Comparison of ENCODE assay signal across 24 cellular contexts in the genomic region with DNA sequence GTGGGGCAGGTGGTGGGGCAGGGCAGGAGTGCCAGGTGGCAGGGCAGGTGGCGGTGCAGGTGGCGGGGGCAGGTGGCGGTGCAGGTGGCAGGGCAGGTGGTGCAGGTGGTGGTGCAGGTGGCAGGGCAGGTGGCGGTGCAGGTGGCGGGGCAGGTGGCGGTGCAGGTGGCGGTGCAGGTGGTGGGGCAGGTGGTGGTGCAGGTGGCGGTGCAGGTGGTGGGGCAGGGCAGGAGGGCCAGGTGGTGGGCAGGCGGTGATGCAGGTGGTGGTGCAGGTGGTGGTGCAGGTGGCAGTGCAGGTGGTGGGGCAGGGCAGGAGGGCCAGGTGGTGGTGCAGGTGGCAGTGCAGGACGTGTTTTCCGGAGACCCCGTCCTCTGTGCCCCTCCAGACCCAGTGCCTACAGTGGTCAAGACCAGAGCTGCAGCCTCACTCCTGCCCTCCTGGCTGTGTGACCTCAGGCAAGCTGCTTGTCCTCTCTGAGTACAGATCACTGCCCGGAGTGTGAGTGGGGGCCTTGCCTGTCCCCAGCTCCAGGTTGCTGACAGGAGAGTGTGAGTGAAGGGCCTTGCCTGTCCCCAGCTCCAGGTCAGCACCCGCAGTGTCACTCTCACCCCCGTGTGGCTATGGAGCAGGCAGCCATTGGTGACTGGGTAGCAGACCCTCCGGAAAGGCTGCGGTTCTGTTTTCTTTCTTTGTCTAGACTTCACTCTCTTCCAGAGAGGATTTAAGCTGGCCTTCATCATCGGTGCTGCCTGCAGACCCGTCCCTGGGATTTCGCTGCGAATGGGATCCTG. TPM values are rescaled to one million over a fixed set of nuclear protein-coding genes. Genes with fewer than 3 reads are reported as not detected.
DNase-seq lines count a peak whose midpoint lies in the region; ATAC-seq, FAIRE-seq and TF ChIP-seq lines count a peak whose summit lies in the region.
"Had no signal": no experiment of that assay in that cellular context is flagged by ENCODE, and none has a peak within 500 bp of the region (broad histone marks: within the 10 kb centered on the region; RNA-seq: fewer than 3 reads in every experiment).

No MANE protein-coding gene starts in this region.

- H3K36me3 Mint-ChIP-seq in astrocyte (ENCODE audit: low read depth, unreplicated experiment) (no peaks in the 10 kb centered on the region), nephron progenitor cell (ENCODE audit: low read depth) (no peaks in the 10 kb centered on the region)
- H3K36me3 Mint-ChIP-seq: CD8-positive, alpha-beta memory T cell; mesothelial cell of epicardium; naive thymus-derived CD4-positive, alpha-beta T cell had no signal

- intact Hi-C loops in HepG2 (cut with micrococcal nuclease; ENCODE audit: unreplicated experiment) (no loop called here), right lobe of liver (cut with DNase I) (no loop called here)

- H3K36me3 ChIP-seq in HepG2 (replicated peaks in 1 of 2; ENCODE audit: control insufficient read depth in 1 of 2, insufficient read depth in 2 of 2, low read length in 2 of 2) (no peaks in the 10 kb centered on the region), right lobe of liver (no peaks in the 10 kb centered on the region), astrocyte (ENCODE audit: insufficient read depth, low read length) (no peaks in the 10 kb centered on the region)
- H3K36me3 ChIP-seq: left lung, spleen had no signal

- peaks cover 14% of the 10 kb centered on the region for H3K4me1 ChIP-seq in HepG2 (ENCODE audit: insufficient read depth, low read length)
- no peaks in the 10 kb centered on the region for H3K4me1 ChIP-seq in right lobe of liver
- peaks cover 5% of the 10 kb centered on the region for H3K4me1 ChIP-seq in astrocyte (ENCODE audit: insufficient read depth, low read length)
- H3K4me1 ChIP-seq: left lung, parathyroid adenoma had no signal

- TF ChIP-seq POLR2A in HepG2 (IDR thresholded peaks at IDR 0.05; ENCODE audit: insufficient read depth in 1 of 2, low read depth in 2 of 2, low read length in 2 of 2) (no peak), right lobe of liver (IDR thresholded peaks at IDR 0.05) (no peak)

- no peak for TF ChIP-seq RAD21 in HepG2 (CRISPR knock-in tag; IDR thresholded peaks at IDR 0.05)

- H3K4me3 Mint-ChIP-seq in astrocyte (ENCODE audit: unreplicated experiment) (no peak overlapping the region), nephron progenitor cell (peak overlapping the region; percentile 7)
- H3K4me3 Mint-ChIP-seq: CD8-positive, alpha-beta memory T cell; mesothelial cell of epicardium; naive thymus-derived CD4-positive, alpha-beta T cell had no signal

- H3K9me3 Mint-ChIP-seq in astrocyte (ENCODE audit: unreplicated experiment): no peaks in the 10 kb centered on the region
- H3K9me3 Mint-ChIP-seq in nephron progenitor cell: no peaks in the 10 kb centered on the region
- H3K9me3 Mint-ChIP-seq: CD8-positive, alpha-beta memory T cell; mesothelial cell of epicardium; naive thymus-derived CD4-positive, alpha-beta T cell had no signal

- H3K9me3 ChIP-seq in HepG2 (ENCODE audit: low read length): no peaks in the 10 kb centered on the region
- no peaks in the 10 kb centered on the region for H3K9me3 ChIP-seq in right lobe of liver
- peaks cover 3% of the 10 kb centered on the region for H3K9me3 ChIP-seq in astrocyte (ENCODE audit: insufficient read depth, low read depth, low read length)

- no peak for TF ChIP-seq EP300 in HepG2 (IDR thresholded peaks at IDR 0.05; ENCODE audit: low read depth in 2 of 2, low read length in 2 of 2)
- TF ChIP-seq EP300 in HepG2 (CRISPR knock-in tag; IDR thresholded peaks at IDR 0.05; ENCODE audit: borderline replicate concordance): no peak

- no TSS peak for BruUV-seq in HepG2 (replicated peaks; lab: Mats Ljungman, UMichigan)

- CTCF ChIA-PET in HepG2 (lab: Yijun Ruan, JAX; ENCODE audit: low intra/inter-chr PET ratio, low total read pairs): no interaction called here

- H3K4me2 ChIP-seq in HepG2 (ENCODE audit: low read depth, low read length) (no peak overlapping the region), astrocyte (ENCODE audit: low read length) (peak overlapping the region; percentile 54)

- no peak overlapping the region for H3K9ac ChIP-seq in HepG2 (ENCODE audit: insufficient read depth, low read depth, low read length)
- H3K9ac ChIP-seq in astrocyte (ENCODE audit: low read length): no peak overlapping the region
- H3K9ac ChIP-seq: parathyroid adenoma had no signal

- ATAC-seq in HepG2: no peak; the same call in 2 of the 3 replicates
- ATAC-seq in right lobe of liver: no peak
- ATAC-seq in HG03354 (IDR thresholded peaks at IDR 0.05; ENCODE audit: poor library complexity, severe bottlenecking, unreplicated experiment): no peak
- no peak for ATAC-seq in HG03378 (IDR thresholded peaks at IDR 0.05; ENCODE audit: unreplicated experiment)
- ATAC-seq in HG03095 (IDR thresholded peaks at IDR 0.05; ENCODE audit: unreplicated experiment): no peak
- ATAC-seq: left lung; naive thymus-derived CD4-positive, alpha-beta T cell had no signal

- POLR2A ChIA-PET in HepG2 (lab: Yijun Ruan, JAX): interaction anchor here (2.0 kb wide), 1 partner anchor 38 kb away, joined by 19 read pairs; no protein-coding TSS in a partner anchor

- H2AFZ ChIP-seq in HepG2 (ENCODE audit: low read length): no peak overlapping the region
- H2AFZ ChIP-seq in astrocyte (ENCODE audit: low read depth, low read length): peak overlapping the region; percentile 4
- H2AFZ ChIP-seq: parathyroid adenoma had no signal

- no peaks in the 10 kb centered on the region for H3K79me2 ChIP-seq in HepG2 (ENCODE audit: insufficient read depth, low read length)
- no peaks in the 10 kb centered on the region for H3K79me2 ChIP-seq in astrocyte (ENCODE audit: insufficient read depth, low read length)
- H3K79me2 ChIP-seq: parathyroid adenoma had no signal

- no peaks in the 10 kb centered on the region for H4K20me1 ChIP-seq in HepG2 (ENCODE audit: insufficient read depth, low read length)
- no peaks in the 10 kb centered on the region for H4K20me1 ChIP-seq in astrocyte (ENCODE audit: insufficient read depth, low read length)

- in situ Hi-C loops in HepG2 (cut with HindIII; ENCODE audit: extremely low pct_ligation_motif_present, low pct_unique_long_range_greater_than_20kb): no loop called here

- 67% methylated on average over 20 of the region's 21 CpGs for WGBS in HepG2 (ENCODE audit: low lambda C conversion rate)
- WGBS in right lobe of liver (ENCODE audit: insufficient coverage, low coverage, low lambda C conversion rate, missing lambda C conversion rate): 70% methylated on average over 13 of the region's 21 CpGs

- H3K27me3 Mint-ChIP-seq in astrocyte (ENCODE audit: low read depth, unreplicated experiment): peaks cover 54% of the 10 kb centered on the region
- peaks cover 72% of the 10 kb centered on the region for H3K27me3 Mint-ChIP-seq in nephron progenitor cell (ENCODE audit: low read depth, poor library complexity)

- DNase-seq in HepG2 (ENCODE audit: low spot score): no peak
- DNase-seq in right lobe of liver: no peak
- no peak for DNase-seq in astrocyte (ENCODE audit: low read depth)
- DNase-seq in nephron progenitor cell: no peak
- no peak for DNase-seq in frontal cortex (ENCODE audit: low spot score in 2 of 2)
- DNase-seq: activated CD4-positive, alpha-beta T cell treated with anti-CD3 and anti-CD28 coated beads for 4 hours; activated CD8-positive, alpha-beta memory T cell treated with anti-CD3 and anti-CD28 coated beads for 24 hours; activated gamma-delta T cell; CD8-positive, alpha-beta memory T cell; DMS 273 treated with DMSO at 0.1 percent for 48 hours; left lung; naive thymus-derived CD4-positive, alpha-beta T cell; NCI-H2029 treated with DMSO at 0.1 percent for 48 hours; NCI-H226; OCI-M1; Right ventricle myocardium superior; spleen; stimulated activated CD4-positive, alpha-beta T cell treated with anti-CD3 and anti-CD28 coated beads, Interleukin-2, amount 100 ng/mL, for 48 hours had no signal

- H3K4me1 Mint-ChIP-seq in astrocyte (ENCODE audit: low read depth, unreplicated experiment): peaks cover 3% of the 10 kb centered on the region
- peaks cover 16% of the 10 kb centered on the region for H3K4me1 Mint-ChIP-seq in nephron progenitor cell
- H3K4me1 Mint-ChIP-seq: mesothelial cell of epicardium had no signal

- H3K27ac ChIP-seq in HepG2 (ENCODE audit: extremely low read length, insufficient read depth, low read length): no peak overlapping the region
- no peak overlapping the region for H3K27ac ChIP-seq in right lobe of liver
- H3K27ac ChIP-seq in astrocyte (ENCODE audit: low read depth, low read length): no peak overlapping the region
- H3K27ac ChIP-seq: left lung, parathyroid adenoma, spleen had no signal

- TF ChIP-seq CTCF in HepG2 (CRISPR knock-in tag; IDR thresholded peaks at IDR 0.05): no peak
- TF ChIP-seq CTCF in right lobe of liver (IDR thresholded peaks at IDR 0.05): no peak
- TF ChIP-seq CTCF in astrocyte (IDR thresholded peaks at IDR 0.05; ENCODE audit: insufficient read depth, low read depth, low read length): no peak
- no peak for TF ChIP-seq CTCF in nephron progenitor cell (IDR thresholded peaks at IDR 0.05)

- H3K27ac Mint-ChIP-seq in astrocyte (ENCODE audit: unreplicated experiment) (no peak overlapping the region), nephron progenitor cell (no peak overlapping the region)
- H3K27ac Mint-ChIP-seq: CD8-positive, alpha-beta memory T cell; mesothelial cell of epicardium; naive thymus-derived CD4-positive, alpha-beta T cell had no signal

- H3K4me3 ChIP-seq in HepG2 (replicated peaks in 1 of 3; ENCODE audit: insufficient read depth in 1 of 3, low read depth in 2 of 3, low read length in 3 of 3): no peak overlapping the region
- H3K4me3 ChIP-seq in right lobe of liver: no peak overlapping the region
- H3K4me3 ChIP-seq in astrocyte (ENCODE audit: insufficient read depth, low read depth, low read length): no peak overlapping the region
- H3K4me3 ChIP-seq: left lung, spleen had no signal

- FAIRE-seq in HepG2 (lab: Jason Lieb, UNC): no peak
- FAIRE-seq in astrocyte (lab: Jason Lieb, UNC): no peak
- no peak for FAIRE-seq in frontal cortex (lab: Jason Lieb, UNC)
- FAIRE-seq: endothelial cell of umbilical vein had no signal

- H3K27me3 ChIP-seq in HepG2 (ENCODE audit: control insufficient read depth in 1 of 2, insufficient read depth in 2 of 2, low read length in 2 of 2) (peaks cover 6 to 37% of the 10 kb centered on the region in 2 experiments; a peak in 4 of 5 replicates), right lobe of liver (no peaks in the 10 kb centered on the region), astrocyte (ENCODE audit: insufficient read depth, low read length) (peaks cover 11% of the 10 kb centered on the region)

RNA-seq across cellular contexts. Expression of a gene that starts 16.1 kb away (rescaled TPM):
- total RNA-seq in HepG2 (2016; rRNA removed; fragmentation: Illumina TruSeq; extraction: Trizol) (not detected in 2 replicates), right lobe of liver (under 1 TPM in 1 of 6 experiments, not detected in 5; 0.06 TPM), astrocyte (0.43 and 0.48 TPM in 2 replicates), frontal cortex (6.1 TPM)
- total RNA-seq in HepG2 (2016; cell fraction: cytosol; rRNA removed; fragmentation: Illumina TruSeq; extraction: Trizol; ENCODE audit: low read depth): not detected in 2 replicates
- total RNA-seq in HepG2 (2016; cell fraction: insoluble cytoplasmic fraction; rRNA removed; fragmentation: Illumina TruSeq; extraction: Trizol): not detected in 2 replicates
- total RNA-seq in HepG2 (2016; cell fraction: membrane; rRNA removed; fragmentation: Illumina TruSeq; extraction: Trizol): not detected in 2 replicates
- total RNA-seq in HepG2 (2016; cell fraction: nucleus; rRNA removed; fragmentation: Illumina TruSeq; extraction: Trizol): not detected in 2 replicates
- 0.01 TPM in 1 of 2 replicates, not detected in the other for polyA plus RNA-seq in HepG2 (2011; rRNA removed)
- polyA plus RNA-seq in HepG2 (2011; cell fraction: cytosol; rRNA removed): not detected in 2 replicates
- not detected in 2 replicates for polyA plus RNA-seq in HepG2 (2011; cell fraction: nucleus; rRNA removed)
- not detected in 2 replicates for polyA plus RNA-seq in HepG2 (2012)
- not detected in 2 replicates for polyA plus RNA-seq in HepG2 (2016; cell fraction: cytosol; fragmentation: Illumina TruSeq; extraction: Trizol; ENCODE audit: low read depth)
- polyA plus RNA-seq in HepG2 (2016; cell fraction: insoluble cytoplasmic fraction; fragmentation: Illumina TruSeq; extraction: Trizol; ENCODE audit: low read depth): not detected in 2 replicates
- polyA plus RNA-seq in HepG2 (2016; cell fraction: membrane; fragmentation: Illumina TruSeq; extraction: Trizol; ENCODE audit: low read depth): not detected in 2 replicates
- not detected in 2 replicates for polyA plus RNA-seq in HepG2 (2016; cell fraction: nucleus; fragmentation: Illumina TruSeq; extraction: Trizol; ENCODE audit: insufficient read depth, low read depth)
- 17.0 TPM in 1 of 2 replicates, not detected in the other for polyA minus RNA-seq in HepG2 (2011; rRNA and poly(A)+ RNA removed; ENCODE audit: low replicate concordance)
- polyA minus RNA-seq in HepG2 (2011; cell fraction: cytosol; rRNA and poly(A)+ RNA removed): 0.10 TPM in 1 of 2 replicates, not detected in the other
- 0.25 TPM in 1 of 2 replicates, not detected in the other for polyA minus RNA-seq in HepG2 (2011; cell fraction: nucleus; rRNA and poly(A)+ RNA removed)
- total RNA-seq: endothelial cell of umbilical vein, Right ventricle myocardium superior had no signal
- polyA plus RNA-seq: CD8-positive, alpha-beta memory T cell; naive thymus-derived CD4-positive, alpha-beta T cell had no signal

RNA-seq across cellular contexts. Expression of a gene that starts 52.1 kb away (rescaled TPM):
- total RNA-seq in HepG2 (2016; rRNA removed; fragmentation: Illumina TruSeq; extraction: Trizol) (25.3 TPM in 2 replicates), right lobe of liver (10 to 100 TPM; 13.1 to 24.0 (median 15.5) TPM), astrocyte (32.0 and 33.1 TPM in 2 replicates), frontal cortex (12.2 TPM)
- 9.3 TPM in 2 replicates for total RNA-seq in HepG2 (2016; cell fraction: cytosol; rRNA removed; fragmentation: Illumina TruSeq; extraction: Trizol; ENCODE audit: low read depth)
- total RNA-seq in HepG2 (2016; cell fraction: insoluble cytoplasmic fraction; rRNA removed; fragmentation: Illumina TruSeq; extraction: Trizol): 19.0 and 24.1 TPM in 2 replicates
- 10.7 and 12.5 TPM in 2 replicates for total RNA-seq in HepG2 (2016; cell fraction: membrane; rRNA removed; fragmentation: Illumina TruSeq; extraction: Trizol)
- total RNA-seq in HepG2 (2016; cell fraction: nucleus; rRNA removed; fragmentation: Illumina TruSeq; extraction: Trizol): 47.4 and 53.3 TPM in 2 replicates
- polyA plus RNA-seq in HepG2 (2011; rRNA removed): 6.6 and 7.2 TPM in 2 replicates
- 4.9 and 6.5 TPM in 2 replicates for polyA plus RNA-seq in HepG2 (2011; cell fraction: cytosol; rRNA removed)
- polyA plus RNA-seq in HepG2 (2011; cell fraction: nucleus; rRNA removed): 40.6 and 57.3 TPM in 2 replicates
- 16.9 and 22.1 TPM in 2 replicates for polyA plus RNA-seq in HepG2 (2012)
- polyA plus RNA-seq in HepG2 (2016; cell fraction: cytosol; fragmentation: Illumina TruSeq; extraction: Trizol; ENCODE audit: low read depth): 1.6 TPM in 2 replicates
- 12.7 and 16.8 TPM in 2 replicates for polyA plus RNA-seq in HepG2 (2016; cell fraction: insoluble cytoplasmic fraction; fragmentation: Illumina TruSeq; extraction: Trizol; ENCODE audit: low read depth)
- polyA plus RNA-seq in HepG2 (2016; cell fraction: membrane; fragmentation: Illumina TruSeq; extraction: Trizol; ENCODE audit: low read depth): 3.3 and 3.8 TPM in 2 replicates
- 36.3 and 39.1 TPM in 2 replicates for polyA plus RNA-seq in HepG2 (2016; cell fraction: nucleus; fragmentation: Illumina TruSeq; extraction: Trizol; ENCODE audit: insufficient read depth, low read depth)
- polyA minus RNA-seq in HepG2 (2011; rRNA and poly(A)+ RNA removed; ENCODE audit: low replicate concordance): 26.1 and 51.5 TPM in 2 replicates
- 18.6 and 20.2 TPM in 2 replicates for polyA minus RNA-seq in HepG2 (2011; cell fraction: cytosol; rRNA and poly(A)+ RNA removed)
- 62.9 and 72.9 TPM in 2 replicates for polyA minus RNA-seq in HepG2 (2011; cell fraction: nucleus; rRNA and poly(A)+ RNA removed)
